Comparison of ENCODE assay signal across 8 cellular contexts in genomic region chr22:23181763-23182288, GRCh38. TPM values are rescaled to one million over a fixed set of nuclear protein-coding genes. Genes with fewer than 3 reads are reported as not detected.
DNase-seq lines count a peak whose midpoint lies in the region; ATAC-seq and TF ChIP-seq lines count a peak whose summit lies in the region.

No MANE protein-coding gene starts in this region.

- H3K4me1 ChIP-seq in PC-3 (ENCODE audit: insufficient read depth, low read length), result peaks cover 38% of the 10 kb centered on the region

- H3F3A ChIP-seq in PC-3 (ENCODE audit: low read length, unreplicated experiment), result no peaks in the 10 kb centered on the region
- H3F3A ChIP-seq in neural cell (ENCODE audit: insufficient read depth, low read length, poor library complexity, severe bottlenecking), result no peaks in the 10 kb centered on the region

- H3K9me2 ChIP-seq in PC-3 (replicated peaks; ENCODE audit: low read length) (no peaks in the 10 kb centered on the region), neural cell (ENCODE audit: insufficient read depth, low read length) (no peaks in the 10 kb centered on the region)

- CTCF ChIA-PET in CD4-positive, alpha-beta T cell (lab: Charles Lee), result interaction anchor here (1.6 to 1.9 kb wide), 2 partner anchors 8 to 100 kb away, joined by 6 read pairs; no protein-coding TSS in a partner anchor
- CTCF ChIA-PET in PC-3 (lab: Charles Lee), result interaction anchor here (1.0 kb wide), 1 partner anchor 97 kb away, joined by 3 read pairs; no protein-coding TSS in a partner anchor

- H3K9me3 Mint-ChIP-seq in CD4-positive, alpha-beta T cell, result no peaks in the 10 kb centered on the region

- no peak for ATAC-seq in CD4-positive, alpha-beta T cell (ENCODE audit: poor library complexity)
- ATAC-seq in PC-3, result no peak
- ATAC-seq in HG03432 (IDR thresholded peaks at IDR 0.05; ENCODE audit: unreplicated experiment), result no peak
- no peak for ATAC-seq in HG02885 (IDR thresholded peaks at IDR 0.05; ENCODE audit: poor library complexity, unreplicated experiment)

- H3K27me3 ChIP-seq in CD4-positive, alpha-beta T cell (ENCODE audit: control insufficient read depth, insufficient read depth, low read length), result no peaks in the 10 kb centered on the region
- no peaks in the 10 kb centered on the region for H3K27me3 ChIP-seq in PC-3 (ENCODE audit: low read length)
- no peaks in the 10 kb centered on the region for H3K27me3 ChIP-seq in neural cell (ENCODE audit: insufficient read depth, low read depth, low read length)

- no peak for TF ChIP-seq EP300 in neural cell (conservative IDR thresholded peaks at IDR 0.05; ENCODE audit: poor library complexity, severe bottlenecking)

- TF ChIP-seq RAD21 in neural cell (conservative IDR thresholded peaks at IDR 0.05), result no peak

- no TSS peak for BruUV-seq in PC-3 (replicated peaks; lab: Mats Ljungman, UMichigan)

- POLR2A ChIA-PET in CD4-positive, alpha-beta T cell (lab: Charles Lee), result interaction anchor here (1.9 to 2.2 kb wide), 2 partner anchors 35 to 61 kb away, joined by 4 to 11 read pairs; no protein-coding TSS in a partner anchor
- POLR2A ChIA-PET in PC-3 (lab: Charles Lee; ENCODE audit: unreplicated experiment), result no interaction called here

- peak overlapping the region; percentile 74 for H3K4me3 ChIP-seq in PC-3 (ENCODE audit: low read length)
- H3K4me3 ChIP-seq in neural cell (ENCODE audit: low read length), result peak overlapping the region; percentile 91

- H3K27ac Mint-ChIP-seq in CD4-positive, alpha-beta T cell, result peak overlapping the region; percentile 84

- intact Hi-C loops in CD4-positive, alpha-beta T cell (cut with DNase I, micrococcal nuclease), result loop anchor here (1.0 to 5.0 kb wide), 5 partner anchors 35 to 355 kb away; partner anchors contain the start of gene RSPH14 (in 1 of the 2)
- intact Hi-C loops in PC-3 (cut with micrococcal nuclease), result loop anchor here (2.0 kb wide), 1 partner anchor 45 kb away; no protein-coding TSS in a partner anchor

- DNase-seq in CD4-positive, alpha-beta T cell, result peak in 1 of 10 experiments; percentile 40
- DNase-seq in PC-3, result no peak
- peak; percentile 18 for DNase-seq in dermis blood vessel endothelial cell
- no peak for DNase-seq in islet precursor cell
- no peak for DNase-seq in RPMI8226

- H2AFZ ChIP-seq in PC-3 (ENCODE audit: low read length), result no peak overlapping the region
- no peak overlapping the region for H2AFZ ChIP-seq in neural cell (ENCODE audit: low read depth, low read length)

- H4K20me1 ChIP-seq in PC-3 (ENCODE audit: low read length), result peaks cover 36% of the 10 kb centered on the region
- H4K20me1 ChIP-seq in neural cell (ENCODE audit: insufficient read depth), result peaks cover 30% of the 10 kb centered on the region

- H3K4me1 Mint-ChIP-seq in CD4-positive, alpha-beta T cell (ENCODE audit: low read depth), result peaks cover 64% of the 10 kb centered on the region

- peak overlapping the region; percentile 99 for H3K4me3 Mint-ChIP-seq in CD4-positive, alpha-beta T cell

- no peaks in the 10 kb centered on the region for H3K27me3 Mint-ChIP-seq in CD4-positive, alpha-beta T cell

- TF ChIP-seq CTCF in CD4-positive, alpha-beta T cell (IDR thresholded peaks at IDR 0.05), result no peak
- TF ChIP-seq CTCF in PC-3 (conservative IDR thresholded peaks at IDR 0.05; ENCODE audit: low read depth, low read length) (no peak), neural cell (IDR thresholded peaks at IDR 0.05; ENCODE audit: poor library complexity, severe bottlenecking) (no peak)

- H3K36me3 ChIP-seq in PC-3 (ENCODE audit: low read depth, low read length) (no peaks in the 10 kb centered on the region), neural cell (ENCODE audit: insufficient read depth, low read length) (no peaks in the 10 kb centered on the region)

- no peaks in the 10 kb centered on the region for H3K9me3 ChIP-seq in CD4-positive, alpha-beta T cell (ENCODE audit: control insufficient read depth, low read length)
- H3K9me3 ChIP-seq in PC-3 (ENCODE audit: low read length) (no peaks in the 10 kb centered on the region), neural cell (ENCODE audit: low read length) (no peaks in the 10 kb centered on the region)

- peaks cover 17% of the 10 kb centered on the region for H3K36me3 Mint-ChIP-seq in CD4-positive, alpha-beta T cell (ENCODE audit: low read depth)

- H3K4me2 ChIP-seq in PC-3 (ENCODE audit: low read length) (peak overlapping the region; percentile 88), neural cell (ENCODE audit: low read length) (peak overlapping the region; percentile 100)

- peaks cover 57% of the 10 kb centered on the region for H3K79me2 ChIP-seq in PC-3 (ENCODE audit: low read length)
- H3K79me2 ChIP-seq in neural cell (replicated peaks; ENCODE audit: insufficient read depth, low read length), result peaks cover 53% of the 10 kb centered on the region

- peak overlapping the region; percentile 35 for H3K27ac ChIP-seq in CD4-positive, alpha-beta T cell (ENCODE audit: low read depth, low read length)
- no peak overlapping the region for H3K27ac ChIP-seq in PC-3 (ENCODE audit: low read length)
- peak overlapping the region; percentile 24 for H3K27ac ChIP-seq in neural cell (ENCODE audit: low read length)

- H3K9ac ChIP-seq in PC-3 (ENCODE audit: low read length) (peak overlapping the region; percentile 58; the same call in 1 of the 2 replicates), neural cell (ENCODE audit: low read length) (peak overlapping the region; percentile 84)

TF ChIP-seq in neural cell, 6 proteins besides CTCF, POLR2A, EP300 and RAD21:
- TF ChIP-seq EZH2 (IDR thresholded peaks at IDR 0.05; ENCODE audit: borderline replicate concordance, insufficient read depth, low read length, poor library complexity, severe bottlenecking) (no peak), SMC3 (conservative IDR thresholded peaks at IDR 0.05; ENCODE audit: poor library complexity) (no peak), MXI1 (conservative IDR thresholded peaks at IDR 0.05; ENCODE audit: poor library complexity, severe bottlenecking) (peak; percentile 49), TAF1 (IDR thresholded peaks at IDR 0.05; ENCODE audit: low read depth) (no peak), REST (IDR thresholded peaks at IDR 0.05; ENCODE audit: borderline replicate concordance) (no peak)

RNA-seq across cellular contexts. Expression of gene BCR, which starts 1.5 kb away (rescaled TPM):
- 10 to 100 TPM; 60.0 to 64.8 TPM for total RNA-seq in CD4-positive, alpha-beta T cell
- total RNA-seq in PC-3 (2014; rRNA removed) (36.8 and 46.8 TPM in 2 replicates), dermis blood vessel endothelial cell (186 and 288 TPM in 2 replicates)
- 53.6 and 57.5 TPM in 2 replicates for polyA plus RNA-seq in neural cell
- 103 and 118 TPM in 2 replicates for polyA minus RNA-seq in neural cell

RNA-seq across cellular contexts. Expression of gene RAB36, which starts 36.5 kb away (rescaled TPM):
- under 1 TPM; 0.77 to 0.87 TPM for total RNA-seq in CD4-positive, alpha-beta T cell
- 1.1 and 5.1 TPM in 2 replicates for total RNA-seq in PC-3 (2014; rRNA removed)
- 0.34 and 0.70 TPM in 2 replicates for total RNA-seq in dermis blood vessel endothelial cell
- 3.2 TPM in 2 replicates for polyA plus RNA-seq in neural cell
- polyA minus RNA-seq in neural cell, result 6.3 and 7.2 TPM in 2 replicates

RNA-seq across cellular contexts. Expression of gene RSPH14, which starts 40.0 kb away (rescaled TPM):
- 1 to 10 TPM; 1.2 to 1.5 TPM for total RNA-seq in CD4-positive, alpha-beta T cell
- total RNA-seq in PC-3 (2014; rRNA removed) (0.35 and 0.44 TPM in 2 replicates), dermis blood vessel endothelial cell (0.17 and 0.23 TPM in 2 replicates)
- 2.8 and 4.3 TPM in 2 replicates for polyA plus RNA-seq in neural cell
- 1.7 and 5.2 TPM in 2 replicates for polyA minus RNA-seq in neural cell
